In genomic region chr5:25405850-25406249, GRCh38 we compare ENCODE assay signal across 24 cellular contexts.
"Had no signal": no experiment of that assay in that cellular context is flagged by ENCODE, and none has a peak within 500 bp of the region (broad histone marks: within the 10 kb centered on the region; RNA-seq: fewer than 3 reads in every experiment).

No MANE protein-coding gene starts in this region.

- H3K4me1 ChIP-seq: Peyer's patch, SJCRH30 had no signal

- H3K27ac ChIP-seq: HL-60, PC-9, Peyer's patch, SJCRH30 had no signal

- DNase-seq: Karpas-422; KG1; MG63; NCI-H1092; NCI-H1105 treated with DMSO at 0.1 percent for 48 hours; NCI-H1417 treated with DMSO at 0.1 percent for 48 hours; NCI-H146; NCI-H1694 treated with DMSO at 0.1 percent for 48 hours; NCI-H1930; NCI-H2081; NCI-H2107; NCI-H2227 treated with DMSO at 0.1 percent for 48 hours; NCI-H510A; NCI-H524 treated with DMSO at 0.1 percent for 48 hours; NCI-H69; NCI-H774; NK-92 treated with Interleukin-12 subunit alpha and Interleukin-12 subunit beta, amount 100 ng/mL, for 24 hours; PC-9; Peyer's patch; SHP77 treated with DMSO at 0.1 percent for 48 hours; SJCRH30 had no signal

- H3K9me3 ChIP-seq: SJCRH30 had no signal

- ATAC-seq: Right ventricle myocardium inferior, SK-N-SH treated with all-trans-retinoic acid at 6 μM for 48 hours had no signal

- H3K4me2 ChIP-seq: PC-9 had no signal

- H3K27me3 ChIP-seq: MG63, Peyer's patch, SJCRH30 had no signal

- H3K36me3 ChIP-seq: MG63, Peyer's patch, SJCRH30 had no signal

- H3K4me3 ChIP-seq: MG63, PC-9, Peyer's patch, SJCRH30 had no signal
